ENCODE assay signal across 1 cellular context in the genomic region with DNA sequence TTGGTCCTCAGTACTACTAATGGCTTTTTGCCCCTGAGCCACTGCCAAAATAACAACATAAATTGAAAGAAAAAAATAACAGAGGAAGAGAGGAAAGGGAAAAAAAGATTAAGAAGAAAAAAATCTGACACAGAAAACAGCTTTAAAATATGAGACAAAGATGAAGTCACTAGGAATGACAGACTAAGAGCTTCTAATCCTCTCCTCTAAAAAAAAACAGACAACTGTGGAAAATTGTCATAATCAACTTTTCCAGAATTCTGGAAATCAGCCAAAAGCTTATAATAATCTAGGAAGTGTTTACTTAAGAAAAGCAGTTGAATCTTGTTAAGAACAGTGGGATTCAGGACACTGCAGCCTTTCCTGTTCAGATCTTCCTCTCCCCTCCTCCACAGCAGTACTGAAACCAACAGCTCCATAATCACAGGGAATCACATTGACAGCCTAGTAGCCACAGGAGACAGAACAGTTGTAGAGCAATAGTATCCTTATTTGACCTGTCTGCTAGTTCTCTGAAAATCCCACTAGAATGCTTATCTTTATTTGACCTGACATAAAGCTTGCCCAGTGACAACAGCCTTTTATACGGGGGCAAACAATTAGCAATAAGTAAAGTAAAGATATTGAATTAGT.
TF ChIP-seq lines count a peak whose summit lies in the region.

No MANE protein-coding gene starts in this region.

TF ChIP-seq in GM23338, 12 proteins besides CTCF, POLR2A, EP300 and RAD21 (continued from another document):
- TF ChIP-seq ZNF462 (CRISPR knock-in tag; IDR thresholded peaks at IDR 0.05) (no peak), POLR2AphosphoS5 (IDR thresholded peaks at IDR 0.05; ENCODE audit: low read depth) (no peak), ZNF331 (CRISPR knock-in tag; IDR thresholded peaks at IDR 0.05; ENCODE audit: low read depth) (no peak), NANOG (IDR thresholded peaks at IDR 0.05; ENCODE audit: borderline replicate concordance) (no peak), EZH2 (IDR thresholded peaks at IDR 0.05; ENCODE audit: low read depth, unreplicated experiment) (no peak), CREB1 (CRISPR knock-in tag; IDR thresholded peaks at IDR 0.05; ENCODE audit: low read depth) (no peak), JUNB (IDR thresholded peaks at IDR 0.05; ENCODE audit: unreplicated experiment) (no peak), STAT1 (IDR thresholded peaks at IDR 0.05; ENCODE audit: unreplicated experiment) (no peak), EZH2phosphoT487 (IDR thresholded peaks at IDR 0.05; ENCODE audit: unreplicated experiment) (no peak)
- TF ChIP-seq, protein P1, sequence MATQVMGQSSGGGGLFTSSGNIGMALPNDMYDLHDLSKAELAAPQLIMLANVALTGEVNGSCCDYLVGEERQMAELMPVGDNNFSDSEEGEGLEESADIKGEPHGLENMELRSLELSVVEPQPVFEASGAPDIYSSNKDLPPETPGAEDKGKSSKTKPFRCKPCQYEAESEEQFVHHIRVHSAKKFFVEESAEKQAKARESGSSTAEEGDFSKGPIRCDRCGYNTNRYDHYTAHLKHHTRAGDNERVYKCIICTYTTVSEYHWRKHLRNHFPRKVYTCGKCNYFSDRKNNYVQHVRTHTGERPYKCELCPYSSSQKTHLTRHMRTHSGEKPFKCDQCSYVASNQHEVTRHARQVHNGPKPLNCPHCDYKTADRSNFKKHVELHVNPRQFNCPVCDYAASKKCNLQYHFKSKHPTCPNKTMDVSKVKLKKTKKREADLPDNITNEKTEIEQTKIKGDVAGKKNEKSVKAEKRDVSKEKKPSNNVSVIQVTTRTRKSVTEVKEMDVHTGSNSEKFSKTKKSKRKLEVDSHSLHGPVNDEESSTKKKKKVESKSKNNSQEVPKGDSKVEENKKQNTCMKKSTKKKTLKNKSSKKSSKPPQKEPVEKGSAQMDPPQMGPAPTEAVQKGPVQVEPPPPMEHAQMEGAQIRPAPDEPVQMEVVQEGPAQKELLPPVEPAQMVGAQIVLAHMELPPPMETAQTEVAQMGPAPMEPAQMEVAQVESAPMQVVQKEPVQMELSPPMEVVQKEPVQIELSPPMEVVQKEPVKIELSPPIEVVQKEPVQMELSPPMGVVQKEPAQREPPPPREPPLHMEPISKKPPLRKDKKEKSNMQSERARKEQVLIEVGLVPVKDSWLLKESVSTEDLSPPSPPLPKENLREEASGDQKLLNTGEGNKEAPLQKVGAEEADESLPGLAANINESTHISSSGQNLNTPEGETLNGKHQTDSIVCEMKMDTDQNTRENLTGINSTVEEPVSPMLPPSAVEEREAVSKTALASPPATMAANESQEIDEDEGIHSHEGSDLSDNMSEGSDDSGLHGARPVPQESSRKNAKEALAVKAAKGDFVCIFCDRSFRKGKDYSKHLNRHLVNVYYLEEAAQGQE (IDR thresholded peaks at IDR 0.05; ENCODE audit: unreplicated experiment): no peak
- TF ChIP-seq, protein P2, sequence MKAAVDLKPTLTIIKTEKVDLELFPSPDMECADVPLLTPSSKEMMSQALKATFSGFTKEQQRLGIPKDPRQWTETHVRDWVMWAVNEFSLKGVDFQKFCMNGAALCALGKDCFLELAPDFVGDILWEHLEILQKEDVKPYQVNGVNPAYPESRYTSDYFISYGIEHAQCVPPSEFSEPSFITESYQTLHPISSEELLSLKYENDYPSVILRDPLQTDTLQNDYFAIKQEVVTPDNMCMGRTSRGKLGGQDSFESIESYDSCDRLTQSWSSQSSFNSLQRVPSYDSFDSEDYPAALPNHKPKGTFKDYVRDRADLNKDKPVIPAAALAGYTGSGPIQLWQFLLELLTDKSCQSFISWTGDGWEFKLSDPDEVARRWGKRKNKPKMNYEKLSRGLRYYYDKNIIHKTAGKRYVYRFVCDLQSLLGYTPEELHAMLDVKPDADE (IDR thresholded peaks at IDR 0.05): no peak
